ENCODE assay signal across 27 cellular contexts in the genomic region with DNA sequence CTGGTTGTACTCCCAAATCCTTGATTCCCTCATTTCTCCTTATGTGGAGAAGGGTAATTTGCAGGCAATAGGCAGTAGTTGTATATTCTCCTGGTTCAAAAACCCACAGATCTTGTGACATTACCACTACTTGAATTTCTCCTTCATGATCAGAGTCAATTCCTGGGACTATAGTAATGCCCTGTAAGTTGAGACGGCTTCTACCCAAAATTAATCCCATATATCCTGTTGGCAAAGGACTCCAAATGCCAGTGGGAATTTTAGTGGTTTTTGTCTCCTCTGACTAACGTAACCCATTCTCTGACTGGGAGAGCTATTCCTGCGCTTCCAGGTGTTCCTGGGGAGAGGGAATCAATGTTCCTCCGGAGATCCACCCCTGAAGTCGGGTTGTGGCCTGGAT. TPM values are rescaled to one million over a fixed set of nuclear protein-coding genes. Genes with fewer than 3 reads are reported as not detected.
DNase-seq lines count a peak whose midpoint lies in the region; ATAC-seq and TF ChIP-seq lines count a peak whose summit lies in the region.
"Had no signal": no experiment of that assay in that cellular context is flagged by ENCODE, and none has a peak within 500 bp of the region (broad histone marks: within the 10 kb centered on the region; RNA-seq: fewer than 3 reads in every experiment).

No MANE protein-coding gene starts in this region.

- 69% methylated on average over 5 of the region's 5 CpGs for WGBS in SK-N-SH (ENCODE audit: low lambda C conversion rate)

- H3K79me2 ChIP-seq in SK-N-SH (ENCODE audit: insufficient read depth) = no peaks in the 10 kb centered on the region
- H3K79me2 ChIP-seq: hepatocyte had no signal

- no peak for DNase-seq in SK-N-SH
- DNase-seq in RPMI7951 (ENCODE audit: low read depth) = peak; percentile 87
- peak; percentile 56 for DNase-seq in epithelial cell of esophagus (ENCODE audit: low read depth)
- DNase-seq in iPS-NIHi11 (ENCODE audit: low spot score) = no peak
- DNase-seq in NCI-H187 (lab: John Stamatoyannopoulos, UW) = no peak
- no peak for DNase-seq in stimulated activated CD4-positive, alpha-beta T cell treated with anti-CD3 and anti-CD28 coated beads, Interleukin-15, amount 100 ng/mL, for 24 hours
- DNase-seq in anterior cingulate cortex (lab: John Stamatoyannopoulos, UW) = no peak
- DNase-seq: activated CD8-positive, alpha-beta T cell treated with anti-CD3 and anti-CD28 coated beads, Interleukin-2, amount 10 ng/mL, durations not matched to agents 7 days and 5 days; activated naive CD4-positive, alpha-beta T cell treated with anti-CD3 and anti-CD28 coated beads, Interleukin-2, amount 10 ng/mL, durations not matched to agents 7 days and 5 days; activated T-cell treated with anti-CD3 and anti-CD28 coated beads, Interleukin-2, amount 50 U/mL, for 72 hours; body of pancreas; GF-D8; islet precursor cell; lower lobe of right lung; NCI-H1092; NCI-H2081 treated with DMSO at 0.1 percent for 48 hours; NCI-H446; nucleus accumbens; spleen; stimulated activated CD4-positive, alpha-beta T cell treated with anti-CD3 and anti-CD28 coated beads, Interleukin-4, amount 100 ng/mL, for 4 hours; T1000 had no signal

- POLR2A ChIA-PET in SK-N-SH (lab: Yijun Ruan, JAX) = no interaction called here

- no peaks in the 10 kb centered on the region for H4K20me1 ChIP-seq in SK-N-SH (ENCODE audit: insufficient read depth)
- H4K20me1 ChIP-seq: BLaER1 treated with 17β-estradiol and CSF1 and Interleukin-3, amounts not matched to agents 10 nM and 100 nM had no signal

- no peaks in the 10 kb centered on the region for H3K9me3 ChIP-seq in SK-N-SH
- H3K9me3 ChIP-seq: body of pancreas, lower lobe of right lung, spleen had no signal

- no peaks in the 10 kb centered on the region for H3F3A ChIP-seq in SK-N-SH (replicated peaks; ENCODE audit: insufficient read depth)

- H2AFZ ChIP-seq in SK-N-SH (ENCODE audit: low read depth) = no peak overlapping the region
- H2AFZ ChIP-seq: hepatocyte had no signal

- no peak overlapping the region for H3K27ac ChIP-seq in SK-N-SH (ENCODE audit: low read depth in 2 of 2, low read length in 1 of 2)
- H3K27ac ChIP-seq: 22Rv1; BLaER1 treated with 17β-estradiol and CSF1 and Interleukin-3, amounts not matched to agents 10 nM and 100 nM; body of pancreas; hepatocyte; KMS-11; lower lobe of right lung; spleen had no signal

- no peak overlapping the region for H3K4me2 ChIP-seq in SK-N-SH
- H3K4me2 ChIP-seq: BLaER1 treated with 17β-estradiol and CSF1 and Interleukin-3, amounts not matched to agents 10 nM and 100 nM; hepatocyte; KMS-11 had no signal

- H3K36me3 ChIP-seq in SK-N-SH (replicated peaks in 1 of 2; ENCODE audit: control insufficient read depth in 1 of 2, insufficient read depth in 2 of 2, low read length in 1 of 2) = no peaks in the 10 kb centered on the region
- H3K36me3 ChIP-seq: BLaER1 treated with 17β-estradiol and CSF1 and Interleukin-3, amounts not matched to agents 10 nM and 100 nM; lower lobe of right lung; spleen had no signal

- CTCF ChIA-PET in SK-N-SH (lab: Yijun Ruan, JAX) = interaction anchor here (1.2 kb wide), 1 partner anchor 10 kb away, joined by 3 read pairs; no protein-coding TSS in a partner anchor

- peak; percentile 51 for ATAC-seq in SK-N-SH treated with all-trans-retinoic acid at 6 μM for 48 hours
- ATAC-seq: activated CD8-positive, alpha-beta T cell treated with anti-CD3 and anti-CD28 coated beads, Interleukin-2, amount 10 ng/mL, durations not matched to agents 7 days and 5 days; activated T-cell treated with anti-CD3 and anti-CD28 coated beads, Interleukin-2, amount 50 U/mL, for 72 hours; body of pancreas; lower lobe of right lung; Panc1 had no signal

- no peaks in the 10 kb centered on the region for H3K9me2 ChIP-seq in SK-N-SH

- H3K4me3 ChIP-seq in SK-N-SH (ENCODE audit: low read depth in 2 of 2, low read length in 1 of 2) (no peak overlapping the region), epithelial cell of esophagus (ENCODE audit: low read length) (no peak overlapping the region)
- H3K4me3 ChIP-seq: BLaER1 treated with 17β-estradiol and CSF1 and Interleukin-3, amounts not matched to agents 10 nM and 100 nM; body of pancreas; hepatocyte; lower lobe of right lung; spleen had no signal

- TF ChIP-seq EP300 in SK-N-SH (IDR thresholded peaks at IDR 0.05; ENCODE audit: borderline replicate concordance in 1 of 2, low read depth in 1 of 2, low read length in 1 of 2) = no peak

- no peaks in the 10 kb centered on the region for H3K4me1 ChIP-seq in SK-N-SH (ENCODE audit: control insufficient read depth in 1 of 2, insufficient read depth in 2 of 2, low read depth in 1 of 2, low read length in 1 of 2)
- H3K4me1 ChIP-seq: body of pancreas, lower lobe of right lung had no signal

- H3K27me3 ChIP-seq in SK-N-SH (ENCODE audit: insufficient read depth) = no peaks in the 10 kb centered on the region
- H3K27me3 ChIP-seq: BLaER1 treated with 17β-estradiol and CSF1 and Interleukin-3, amounts not matched to agents 10 nM and 100 nM; body of pancreas; hepatocyte; spleen had no signal

- TF ChIP-seq RAD21 in SK-N-SH (IDR thresholded peaks at IDR 0.05; ENCODE audit: low read length) = no peak

- no peak overlapping the region for H3K9ac ChIP-seq in SK-N-SH
- H3K9ac ChIP-seq: BLaER1 treated with 17β-estradiol and CSF1 and Interleukin-3, amounts not matched to agents 10 nM and 100 nM; KMS-11 had no signal

- no peak for TF ChIP-seq CTCF in SK-N-SH (IDR thresholded peaks at IDR 0.05)
- no peak for TF ChIP-seq CTCF in epithelial cell of esophagus (IDR thresholded peaks at IDR 0.05; ENCODE audit: insufficient read depth, low read depth, low read length, missing control alignments)

TF ChIP-seq in SK-N-SH treated with all-trans-retinoic acid at 6 μM for 48 hours, 23 proteins besides CTCF, POLR2A, EP300 and RAD21 (continues in another document):
- TF ChIP-seq BACH2 (CRISPR knock-in tag; IDR thresholded peaks at IDR 0.05; ENCODE audit: borderline replicate concordance) = no peak
- no peak for TF ChIP-seq ZNF8 (CRISPR knock-in tag; IDR thresholded peaks at IDR 0.05)
- no peak for TF ChIP-seq PPARA (CRISPR knock-in tag; IDR thresholded peaks at IDR 0.05; ENCODE audit: borderline replicate concordance)
- TF ChIP-seq SNAI2 (CRISPR knock-in tag; IDR thresholded peaks at IDR 0.05) = no peak
- TF ChIP-seq ZFP3 (CRISPR knock-in tag; IDR thresholded peaks at IDR 0.05) = no peak
- TF ChIP-seq TOX (CRISPR knock-in tag; IDR thresholded peaks at IDR 0.05; ENCODE audit: borderline replicate concordance) = no peak
- no peak for TF ChIP-seq RARB (CRISPR knock-in tag; IDR thresholded peaks at IDR 0.05)

TF ChIP-seq in SK-N-SH, 30 proteins besides CTCF, POLR2A, EP300 and RAD21:
- TF ChIP-seq RCOR1 (IDR thresholded peaks at IDR 0.05; ENCODE audit: low read length) (no peak), SMC3 (IDR thresholded peaks at IDR 0.05; ENCODE audit: low read depth, low read length) (no peak), POLR2AphosphoS5 (IDR thresholded peaks at IDR 0.05; ENCODE audit: low read depth, low read length) (no peak), JUND (IDR thresholded peaks at IDR 0.05) (no peak), GATA2 (CRISPR knock-in tag; IDR thresholded peaks at IDR 0.05) (no peak), NRF1 (IDR thresholded peaks at IDR 0.05; ENCODE audit: low read depth, low read length) (no peak), SIN3A (IDR thresholded peaks at IDR 0.05; ENCODE audit: borderline replicate concordance, low read depth, low read length) (no peak)

RNA-seq across cellular contexts. Expression of gene ZNF689, which starts 11.6 kb away (rescaled TPM):
- polyA plus RNA-seq in SK-N-SH (2012; rRNA removed) = 2.9 and 3.4 TPM in 2 replicates
- 2.5 and 3.1 TPM in 2 replicates for polyA plus RNA-seq in SK-N-SH (2012; cell fraction: cytosol; rRNA removed)
- polyA plus RNA-seq in SK-N-SH (2012; cell fraction: nucleus; rRNA removed) = 3.4 and 4.1 TPM in 2 replicates
- 5.6 and 6.1 TPM in 2 replicates for total RNA-seq in RPMI7951 (2014; rRNA removed; shearing (Covaris generic))

RNA-seq across cellular contexts. Expression of gene PRR14, which starts 29.0 kb away (rescaled TPM):
- 7.5 and 13.5 TPM in 2 replicates for polyA plus RNA-seq in SK-N-SH (2012; rRNA removed)
- polyA plus RNA-seq in SK-N-SH (2012; cell fraction: cytosol; rRNA removed) = 4.5 and 6.4 TPM in 2 replicates
- 47.6 and 99.3 TPM in 2 replicates for polyA plus RNA-seq in SK-N-SH (2012; cell fraction: nucleus; rRNA removed)
- total RNA-seq in RPMI7951 (2014; rRNA removed; shearing (Covaris generic)) = 6.8 and 10.9 TPM in 2 replicates

RNA-seq across cellular contexts. Expression of gene ZNF785, which starts 36.3 kb away (rescaled TPM):
- polyA plus RNA-seq in SK-N-SH (2012; rRNA removed) = 8.8 and 10.6 TPM in 2 replicates
- polyA plus RNA-seq in SK-N-SH (2012; cell fraction: cytosol; rRNA removed) = 6.2 and 7.5 TPM in 2 replicates
- 26.6 and 33.7 TPM in 2 replicates for polyA plus RNA-seq in SK-N-SH (2012; cell fraction: nucleus; rRNA removed)
- total RNA-seq in RPMI7951 (2014; rRNA removed; shearing (Covaris generic)) = 2.8 and 3.9 TPM in 2 replicates

RNA-seq across cellular contexts. Expression of gene FBRS, which starts 36.5 kb away (rescaled TPM):
- polyA plus RNA-seq in SK-N-SH (2012; rRNA removed) = 9.6 and 11.5 TPM in 2 replicates
- polyA plus RNA-seq in SK-N-SH (2012; cell fraction: cytosol; rRNA removed) = 4.8 and 8.5 TPM in 2 replicates
- 47.6 and 50.6 TPM in 2 replicates for polyA plus RNA-seq in SK-N-SH (2012; cell fraction: nucleus; rRNA removed)
- total RNA-seq in RPMI7951 (2014; rRNA removed; shearing (Covaris generic)) = 4.1 and 6.0 TPM in 2 replicates

RNA-seq across cellular contexts. Expression of gene ZNF688, which starts 50.3 kb away (rescaled TPM):
- 9.1 and 13.4 TPM in 2 replicates for polyA plus RNA-seq in SK-N-SH (2012; rRNA removed)
- 6.9 and 8.3 TPM in 2 replicates for polyA plus RNA-seq in SK-N-SH (2012; cell fraction: cytosol; rRNA removed)
- 17.1 and 29.2 TPM in 2 replicates for polyA plus RNA-seq in SK-N-SH (2012; cell fraction: nucleus; rRNA removed)
- total RNA-seq in RPMI7951 (2014; rRNA removed; shearing (Covaris generic)) = 6.4 and 6.7 TPM in 2 replicates

Comparison
In these comparisons a context has a peak if more than half of its experiments do, and no peak if none do; other contexts are left out.
1. DNase-seq: peak in RPMI7951 (single experiment) and epithelial cell of esophagus (single experiment); none in SK-N-SH (single experiment), iPS-NIHi11 (single experiment), NCI-H187 (0 of 2), stimulated activated CD4-positive, alpha-beta T cell treated with anti-CD3 and anti-CD28 coated beads, Interleukin-15, amount 100 ng/mL, for 24 hours (single experiment) and anterior cingulate cortex (0 of 58).